Comparison of ENCODE assay signal across 8 cellular contexts in the genomic region with DNA sequence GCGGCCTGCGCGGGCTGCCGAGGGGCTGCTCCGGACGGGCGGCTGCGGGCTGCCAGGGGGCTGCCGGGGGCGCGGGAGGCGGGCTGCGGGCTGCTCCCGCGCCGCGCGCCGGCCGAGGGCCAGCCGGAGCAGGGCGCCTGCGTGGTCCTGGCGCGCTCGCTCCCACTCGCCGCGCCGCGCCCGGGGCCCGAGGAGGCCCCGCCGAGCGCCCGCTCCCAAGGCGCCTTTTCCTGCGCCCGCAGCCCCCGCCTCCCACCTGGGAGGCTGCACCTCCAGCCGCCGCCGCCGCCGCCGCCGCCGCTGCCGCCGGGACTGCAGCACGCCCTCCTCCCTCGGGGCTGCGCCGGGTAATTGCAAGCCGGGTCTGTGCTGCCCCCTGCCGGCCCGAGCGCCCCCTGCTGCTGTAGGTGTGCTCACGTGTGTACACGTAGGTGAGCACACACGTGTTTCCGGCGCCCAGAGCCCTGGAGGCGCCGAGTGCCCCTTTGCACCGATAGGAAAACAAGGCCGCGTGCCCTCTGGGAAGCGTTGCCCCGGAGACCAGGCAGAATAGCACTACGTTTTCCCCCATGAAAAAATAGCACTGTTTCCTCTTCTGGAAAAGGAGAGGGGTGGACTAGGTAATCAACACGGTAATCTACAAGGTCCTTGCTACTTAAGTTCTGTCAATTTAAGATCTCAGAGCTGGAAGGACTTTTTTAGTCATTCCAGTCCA. TPM values are rescaled to one million over a fixed set of nuclear protein-coding genes. Genes with fewer than 3 reads are reported as not detected.
DNase-seq lines count a peak whose midpoint lies in the region; ATAC-seq and TF ChIP-seq lines count a peak whose summit lies in the region.

A gene (minus strand): TSS at position 326 of the 715 bp plus-strand sequence. CDS start 613 bp downstream, outside the sequence.

- H3K4me3 ChIP-seq in AG10803 (ENCODE audit: low read length) (peak within 1 kb of the TSS; percentile 34), coronary artery (peak within 1 kb of the TSS; percentile 77)

- ATAC-seq in GM19025 (IDR thresholded peaks at IDR 0.05; ENCODE audit: low read depth, unreplicated experiment) (peak; percentile 94), HG03280 (IDR thresholded peaks at IDR 0.05; ENCODE audit: unreplicated experiment) (peak; percentile 98), left lobe of liver (peak; percentile 80)

- H3K27ac ChIP-seq in coronary artery: no peak within 1 kb of the TSS

- DNase-seq in AG10803 (ENCODE audit: low read depth) (peak; percentile 69), NCI-H345 treated with DMSO at 0.1 percent for 48 hours (lab: John Stamatoyannopoulos, UW; ENCODE audit: unreplicated experiment) (peak; percentile 72), coronary artery (ENCODE audit: low spot score) (peak; percentile 80), left lobe of liver (ENCODE audit: low spot score) (peak; percentile 96)
- peak; percentile 95 for DNase-seq in activated CD4-positive, alpha-beta T cell treated with anti-CD3 and anti-CD28 coated beads for 48 hours
- peak; percentile 92 to 95 for DNase-seq in stimulated activated CD4-positive, alpha-beta T cell treated with anti-CD3 and anti-CD28 coated beads, Interleukin-2, amount 100 ng/mL, for 24 hours

- TF ChIP-seq CTCF in AG10803 (conservative IDR thresholded peaks at IDR 0.05; ENCODE audit: low read length) (peak; percentile 68), coronary artery (IDR thresholded peaks at IDR 0.05) (peak; percentile 90)

RNA-seq across cellular contexts. Expression of the gene that starts here (rescaled TPM):
- total RNA-seq in left lobe of liver: 51.4 TPM
